30 cellular contexts compared by ENCODE assay signal in the genomic region with DNA sequence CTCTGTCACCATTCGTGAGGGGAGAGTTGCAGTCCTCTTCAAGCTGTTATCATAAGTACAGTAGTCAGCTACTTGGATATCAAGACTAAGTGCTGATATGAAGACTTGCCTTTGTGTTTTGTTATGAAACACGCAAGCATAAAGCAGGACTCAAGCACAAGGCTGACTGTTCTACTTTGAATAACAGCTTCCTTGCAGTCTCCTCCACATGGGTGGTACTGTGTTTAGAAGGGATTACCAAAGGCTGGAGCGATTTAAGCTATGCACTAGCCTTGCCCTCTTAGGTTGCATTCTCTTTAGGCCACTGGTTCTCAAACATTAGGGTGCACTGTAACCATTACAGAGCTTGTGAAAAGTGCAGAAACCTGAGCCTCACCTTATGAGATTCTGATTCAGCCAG.
"Had no signal": no experiment of that assay in that cellular context is flagged by ENCODE, and none has a peak within 500 bp of the region (broad histone marks: within the 10 kb centered on the region; RNA-seq: fewer than 3 reads in every experiment).

No MANE protein-coding gene starts in this region.

- ATAC-seq: activated CD4-positive, alpha-beta T cell treated with anti-CD3 and anti-CD28 coated beads for 36 hours; activated naive CD4-positive, alpha-beta T cell treated with anti-CD3 and anti-CD28 coated beads, Interleukin-2, amount 50 U/mL, for 72 hours; activated T-cell treated with anti-CD3 and anti-CD28 coated beads, Interleukin-2, amount 50 U/mL, for 72 hours; gastroesophageal sphincter; T-helper 17 cell had no signal

- FAIRE-seq: astrocyte, bronchial epithelial cell, endometrium, endothelial cell of umbilical vein had no signal

- H3K27ac ChIP-seq: brain microvascular endothelial cell, colonic mucosa, epithelial cell of prostate, esophagus squamous epithelium, gastroesophageal sphincter had no signal

- DNase-seq: activated CD4-positive, alpha-beta memory T cell treated with anti-CD3 and anti-CD28 coated beads, Interleukin-2, amount 10 ng/mL, durations not matched to agents 7 days and 5 days; activated CD4-positive, alpha-beta T cell treated with anti-CD3 and anti-CD28 coated beads for 36 hours; activated CD4-positive, alpha-beta T cell treated with anti-CD3 and anti-CD28 coated beads, Interleukin-2, amount 10 ng/mL, durations not matched to agents 24 days and 14 days; activated CD4-positive, CD25-positive, alpha-beta regulatory T cell; activated CD4-positive, CD25-positive, alpha-beta regulatory T cell treated with anti-CD3 and anti-CD28 coated beads, Interleukin-2, amount 50 U/mL, for 72 hours; activated CD8-positive, alpha-beta memory T cell treated with anti-CD3 and anti-CD28 coated beads, Interleukin-2, amount 50 U/mL, for 48 hours; activated gamma-delta T cell; activated naive CD4-positive, alpha-beta T cell; activated naive CD4-positive, alpha-beta T cell treated with anti-CD3 and anti-CD28 coated beads, Interleukin-2, amount 10 ng/mL, durations not matched to agents 7 days and 5 days; activated naive CD8-positive, alpha-beta T cell treated with anti-CD3 and anti-CD28 coated beads, Interleukin-2, amount 10 ng/mL, durations not matched to agents 7 days and 5 days; activated T-cell treated with anti-CD3 and anti-CD28 coated beads for 4 hours; activated T-cell treated with anti-CD3 and anti-CD28 coated beads, Interleukin-2, amount 50 U/mL, for 24 hours; activated T-cell treated with anti-CD3 and anti-CD28 coated beads, Interleukin-2, amount 50 U/mL, for 72 hours; amniotic stem cell; anterior cingulate cortex; brain microvascular endothelial cell; colonic mucosa; effector CD8-positive, alpha-beta T cell; esophagus squamous epithelium; foreskin melanocyte; T-helper 1 cell; T-helper 17 cell; T1000 had no signal

- H3K27me3 ChIP-seq: brain microvascular endothelial cell, colonic mucosa, esophagus squamous epithelium, gastroesophageal sphincter had no signal

- H3K9me3 ChIP-seq: colonic mucosa, esophagus squamous epithelium, gastroesophageal sphincter had no signal

- H3K4me3 ChIP-seq: colonic mucosa, esophagus squamous epithelium, gastroesophageal sphincter had no signal

- H3K4me1 ChIP-seq: colonic mucosa, esophagus squamous epithelium, gastroesophageal sphincter had no signal
